In genomic region chr11:69436041-69436982, GRCh38 we compare ENCODE assay signal across 1 cellular context.
TF ChIP-seq lines count a peak whose summit lies in the region.

No MANE protein-coding gene starts in this region.

TF ChIP-seq in GM23338, 12 proteins besides CTCF, POLR2A, EP300 and RAD21 (continued from another document):
- TF ChIP-seq ZNF462 (CRISPR knock-in tag; IDR thresholded peaks at IDR 0.05): no peak
- no peak for TF ChIP-seq CREB1 (CRISPR knock-in tag; IDR thresholded peaks at IDR 0.05; ENCODE audit: low read depth)
- no peak for TF ChIP-seq EZH2 (IDR thresholded peaks at IDR 0.05; ENCODE audit: low read depth, unreplicated experiment)
TF ChIP-seq in GM23338: peak in this region for 0.
